9 cellular contexts compared by ENCODE assay signal in the genomic region with DNA sequence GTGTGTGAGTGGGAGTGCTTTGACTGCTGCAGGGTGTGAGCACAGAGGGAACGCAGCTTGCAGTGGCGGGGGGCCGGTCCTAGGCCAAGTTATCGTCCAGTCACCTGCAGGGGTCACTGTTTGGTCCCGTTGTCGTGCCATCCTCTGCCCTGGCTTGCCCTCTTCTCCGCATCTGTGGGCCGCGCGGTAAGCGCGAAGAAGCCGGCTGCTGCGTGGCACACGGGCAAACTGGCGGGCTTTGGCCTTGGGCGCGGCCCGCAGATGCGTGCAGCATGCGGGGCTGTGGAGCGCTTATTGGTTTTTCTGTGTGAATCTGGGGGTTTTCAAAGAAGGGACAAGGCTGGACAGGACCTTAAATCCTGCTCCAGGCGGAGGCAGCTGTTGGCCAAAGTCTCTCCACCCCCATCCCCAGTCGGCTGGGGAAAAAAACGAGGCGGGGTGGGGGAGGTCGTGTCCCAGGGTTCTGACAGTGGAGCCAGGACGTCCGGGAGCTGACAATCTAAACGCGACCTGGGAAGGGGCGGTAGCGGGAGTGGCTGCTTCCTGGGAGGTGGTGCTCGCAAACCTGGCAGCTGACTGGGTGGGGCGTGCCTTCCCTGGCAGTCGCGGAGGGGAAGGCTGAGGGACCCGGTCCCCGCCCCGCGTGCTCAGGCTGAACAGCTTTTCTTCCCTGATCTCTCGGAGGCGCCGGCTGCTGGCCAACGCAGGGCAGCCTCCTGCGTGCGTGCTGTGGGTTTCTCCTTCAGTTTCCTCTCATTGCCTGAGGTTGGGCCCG. TPM values are rescaled to one million over a fixed set of nuclear protein-coding genes. Genes with fewer than 3 reads are reported as not detected.
DNase-seq lines count a peak whose midpoint lies in the region; ATAC-seq, FAIRE-seq and TF ChIP-seq lines count a peak whose summit lies in the region.
"Had no signal": no experiment of that assay in that cellular context is flagged by ENCODE, and none has a peak within 500 bp of the region (broad histone marks: within the 10 kb centered on the region; RNA-seq: fewer than 3 reads in every experiment).

No MANE protein-coding gene starts in this region.

- peak; percentile 56 to 89 (median 86) for TF ChIP-seq CTCF in H1 (IDR thresholded peaks at IDR 0.05; ENCODE audit: control extremely low read depth in 1 of 3, insufficient read depth in 1 of 3, low read depth in 1 of 3, low read length in 3 of 3)

- no peaks in the 10 kb centered on the region for H3K79me1 ChIP-seq in H1 (ENCODE audit: low read depth, low read length)

- H2BK15ac ChIP-seq in H1 (ENCODE audit: low read length): no peak overlapping the region

- H2AK5ac ChIP-seq in H1 (ENCODE audit: low read depth, low read length): no peak overlapping the region

- H3K9me3 ChIP-seq in H1 (ENCODE audit: insufficient read depth in 2 of 2, low read depth in 1 of 2, low read length in 1 of 2): peaks cover 3 to 4% of the 10 kb centered on the region in 2 experiments; a peak in 2 of 4 replicates

- POLR2A ChIA-PET in H1 (lab: Charles Lee; ENCODE audit: partially characterized antibody): interaction anchor here (0.5 to 1.6 kb wide), 4 partner anchors 11 to 381 kb away, joined by 3 to 12 read pairs (median 4); no protein-coding TSS in a partner anchor

- peak overlapping the region; percentile 61 to 91 for H3K4me2 ChIP-seq in H1 (ENCODE audit: insufficient read depth in 1 of 2, low read depth in 2 of 2, low read length in 2 of 2)

- H3K79me2 ChIP-seq in H1 (ENCODE audit: control insufficient read depth in 1 of 2, insufficient read depth in 2 of 2, low read length in 2 of 2): no peaks in the 10 kb centered on the region

- TF ChIP-seq EP300 in H1 (IDR thresholded peaks at IDR 0.05; ENCODE audit: borderline replicate concordance in 1 of 2, low read depth in 2 of 2, low read length in 2 of 2): no peak

- no peak overlapping the region for H3K14ac ChIP-seq in H1 (ENCODE audit: insufficient read length)

- H3K4me1 Mint-ChIP-seq in stimulated activated memory B cell treated with anti-CD40 and anti-IgM and Interleukin-4, amounts not matched to agents 10 μg/mL and 1 μg/mL and 100 μg/mL, for 72 hours: no peaks in the 10 kb centered on the region

- no peak for TF ChIP-seq POLR2A in H1 (IDR thresholded peaks at IDR 0.05; ENCODE audit: control extremely low read depth in 1 of 2, low read depth in 2 of 2, low read length in 2 of 2)

- peaks cover 47% of the 10 kb centered on the region for H3K27me3 Mint-ChIP-seq in stimulated activated memory B cell treated with anti-CD40 and anti-IgM and Interleukin-4, amounts not matched to agents 10 μg/mL and 1 μg/mL and 100 μg/mL, for 72 hours

- no peak overlapping the region for H3K56ac ChIP-seq in H1 (replicated peaks; ENCODE audit: insufficient read length, low read depth, low read length)

- ATAC-seq in HG02610 (IDR thresholded peaks at IDR 0.05; ENCODE audit: unreplicated experiment) (no peak), HG03442 (IDR thresholded peaks at IDR 0.05; ENCODE audit: unreplicated experiment) (no peak), GM19397 (IDR thresholded peaks at IDR 0.05; ENCODE audit: unreplicated experiment) (no peak)
- no peak for ATAC-seq in stimulated activated memory B cell treated with anti-CD40 and anti-IgM and Interleukin-4, amounts not matched to agents 10 μg/mL and 1 μg/mL and 100 μg/mL, for 72 hours

- H3K27ac Mint-ChIP-seq in stimulated activated memory B cell treated with anti-CD40 and anti-IgM and Interleukin-4, amounts not matched to agents 10 μg/mL and 1 μg/mL and 100 μg/mL, for 72 hours: no peak overlapping the region

- H3K4me3 ChIP-seq in H1 (ENCODE audit: extremely low read depth in 1 of 4, insufficient read depth in 2 of 4, low read depth in 3 of 4, low read length in 4 of 4): peak overlapping the region; percentile 22 to 65 (median 39)

- H3K4ac ChIP-seq in H1 (replicated peaks; ENCODE audit: insufficient read length, low read depth, low read length): no peak overlapping the region

- H3K4me3 Mint-ChIP-seq in stimulated activated memory B cell treated with anti-CD40 and anti-IgM and Interleukin-4, amounts not matched to agents 10 μg/mL and 1 μg/mL and 100 μg/mL, for 72 hours: no peak overlapping the region

- DNase-seq in stimulated activated CD4-positive, alpha-beta T cell treated with anti-CD3 and anti-CD28 coated beads, Interleukin-15, amount 100 ng/mL, for 24 hours: peak; percentile 5
- no peak for DNase-seq in stimulated activated CD4-positive, alpha-beta T cell treated with anti-CD3 and anti-CD28 coated beads, Interleukin-4, amount 100 ng/mL, for 4 hours
- DNase-seq in H1 (ENCODE audit: low read depth in 1 of 2, low spot score in 2 of 2) (peak; percentile 25 to 85), lung microvascular endothelial cell (ENCODE audit: low read depth in 2 of 2) (peak; percentile 47 to 65)

- peak; percentile 34 to 45; a peak in 3 of 4 replicates for TF ChIP-seq RAD21 in H1 (IDR thresholded peaks at IDR 0.05 in 1 of 2, conservative IDR thresholded peaks at IDR 0.05 in 1 of 2; ENCODE audit: low read depth in 2 of 2, low read length in 2 of 2)

- H4K20me1 ChIP-seq in H1 (replicated peaks in 1 of 2; ENCODE audit: control insufficient read depth in 1 of 2, insufficient read depth in 2 of 2, low read length in 2 of 2): no peaks in the 10 kb centered on the region

- H4K5ac ChIP-seq in H1 (ENCODE audit: insufficient read length, low read depth, low read length): no peak overlapping the region

- FAIRE-seq in H1 (lab: Jason Lieb, UNC): no peak
- FAIRE-seq: G401.6 had no signal

- peaks cover 0 to 5% (median 0%) of the 10 kb centered on the region in 4 experiments; a peak in 1 of 7 replicates for H3K27me3 ChIP-seq in H1 (replicated peaks in 1 of 4; ENCODE audit: control insufficient read depth in 3 of 4, extremely low read depth in 1 of 4, insufficient read depth in 3 of 4, low read length in 3 of 4)

- H4K8ac ChIP-seq in H1 (ENCODE audit: extremely low read depth, insufficient read depth, low read length): no peak overlapping the region; the same call in 1 of the 2 replicates

- no peaks in the 10 kb centered on the region for H3K36me3 ChIP-seq in H1 (ENCODE audit: control insufficient read depth in 2 of 4, insufficient read depth in 4 of 4, low read length in 3 of 4)

- H3K23ac ChIP-seq in H1 (ENCODE audit: insufficient read length): no peak overlapping the region

- no peak overlapping the region for H2BK12ac ChIP-seq in H1 (ENCODE audit: low read depth, low read length)

- no peak overlapping the region for H3K9ac ChIP-seq in H1 (replicated peaks in 1 of 4; ENCODE audit: extremely low read depth in 1 of 4, low read depth in 3 of 4, low read length in 3 of 4)

- no peaks in the 10 kb centered on the region for H3K36me3 Mint-ChIP-seq in stimulated activated memory B cell treated with anti-CD40 and anti-IgM and Interleukin-4, amounts not matched to agents 10 μg/mL and 1 μg/mL and 100 μg/mL, for 72 hours

- H2AFZ ChIP-seq in H1 (ENCODE audit: low read length): peak overlapping the region; percentile 91

- H3K4me1 ChIP-seq in H1 (replicated peaks in 1 of 4; ENCODE audit: control insufficient read depth in 3 of 4, insufficient read depth in 4 of 4, low read length in 3 of 4): no peaks in the 10 kb centered on the region; a peak in 1 of 7 replicates

- CTCF ChIA-PET in H1 (lab: Charles Lee; ENCODE audit: partially characterized antibody): interaction anchor here (0.6 to 6.1 kb wide), 22 partner anchors 9 to 294 kb away, joined by 3 to 48 read pairs (median 3); no protein-coding TSS in a partner anchor

- no peak overlapping the region for H2BK20ac ChIP-seq in H1 (ENCODE audit: low read length)

- no peak overlapping the region for H3K27ac ChIP-seq in H1 (ENCODE audit: low read depth, low read length)

- H2BK5ac ChIP-seq in H1 (ENCODE audit: low read depth, low read length): no peak overlapping the region

- H2BK120ac ChIP-seq in H1 (replicated peaks; ENCODE audit: low read depth, low read length): no peak overlapping the region

- H4K91ac ChIP-seq in H1 (replicated peaks; ENCODE audit: insufficient read length, low read length): no peak overlapping the region

- WGBS in H1 (ENCODE audit: extremely low coverage in 1 of 2, insufficient coverage in 1 of 2, insufficient read length in 1 of 2, insufficient replicate concordance in 2 of 2, low coverage in 1 of 2, low lambda C conversion rate in 2 of 2, missing lambda C conversion rate in 1 of 2), 2 experiments: 10% methylated on average over 40 of the region's 48 CpGs; no CpG with 5 or more reads in 1 of the 2 experiments

- peaks cover 8% of the 10 kb centered on the region for H3K9me3 Mint-ChIP-seq in stimulated activated memory B cell treated with anti-CD40 and anti-IgM and Interleukin-4, amounts not matched to agents 10 μg/mL and 1 μg/mL and 100 μg/mL, for 72 hours

- 0 out of 2 replicates have a peak overlapping the region, but pooled peaks have one; percentile 38 for H3K18ac ChIP-seq in H1 (ENCODE audit: extremely low read depth, low read length)

- no peaks in the 10 kb centered on the region; the same call in 1 of the 2 replicates for H3K23me2 ChIP-seq in H1 (ENCODE audit: low read depth, low read length)

TF ChIP-seq in H1, 55 proteins besides CTCF, POLR2A, EP300 and RAD21 (continues in another document):
- TF ChIP-seq BRCA1 (IDR thresholded peaks at IDR 0.05; ENCODE audit: low read depth, low read length) (no peak), TBP (IDR thresholded peaks at IDR 0.05; ENCODE audit: low read depth, low read length) (peak; percentile 12; the same call in 1 of the 2 replicates), KDM4A (IDR thresholded peaks at IDR 0.05; ENCODE audit: low read depth, low read length, severe bottlenecking) (peak; percentile 89), BACH1 (IDR thresholded peaks at IDR 0.05; ENCODE audit: low read length) (no peak; the same call in 1 of the 2 replicates), POLR2AphosphoS5 (IDR thresholded peaks at IDR 0.05; ENCODE audit: low read depth, low read length) (no peak), ASH2L (IDR thresholded peaks at IDR 0.05; ENCODE audit: low read length) (peak; percentile 63), CREB1 (IDR thresholded peaks at IDR 0.05) (0 out of 2 replicates have a peak, but pooled peaks have one; percentile 7), NRF1 (IDR thresholded peaks at IDR 0.05; ENCODE audit: low read depth, low read length) (no peak), TCF12 (IDR thresholded peaks at IDR 0.05; ENCODE audit: low read depth, low read length) (no peak), SRF (IDR thresholded peaks at IDR 0.05; ENCODE audit: low read depth, low read length) (no peak), SP2 (IDR thresholded peaks at IDR 0.05; ENCODE audit: low read length) (no peak)

RNA-seq across cellular contexts. Expression of a gene that starts 39.7 kb away (rescaled TPM):
- 10.9 and 18.3 TPM in 2 replicates for total RNA-seq in H1 (2021; fragmentation: NEBNext Ultra II Directional; extraction: Animal tissue kit (Norgen Biotek cat#: 25700))
- 9.1 and 12.0 TPM in 2 replicates for polyA plus RNA-seq in H1 (2011; rRNA removed)
- 13.6 TPM for polyA plus RNA-seq in H1 (2011; cell fraction: cytosol; rRNA removed)
- 15.2 TPM for polyA plus RNA-seq in H1 (2011; cell fraction: nucleus; rRNA removed)
- polyA plus RNA-seq in H1 (2012, experiment 1 of 2): 8.2 to 15.0 TPM (median 9.6 TPM) in 4 replicates
- 1.9 TPM for polyA plus RNA-seq in H1 (2012, experiment 2 of 2)
- polyA plus RNA-seq in H1 (2013, experiment 1 of 2): 13.2 TPM
- 10.8 TPM for polyA plus RNA-seq in H1 (2013, experiment 2 of 2)
- 37.7 and 49.4 TPM in 2 replicates for polyA minus RNA-seq in H1 (2011; rRNA and poly(A)+ RNA removed)
- polyA minus RNA-seq in H1 (2011; cell fraction: cytosol; rRNA and poly(A)+ RNA removed): 7.2 TPM
- 71.9 TPM for polyA minus RNA-seq in H1 (2011; cell fraction: nucleus; rRNA and poly(A)+ RNA removed)
- total RNA-seq in lung microvascular endothelial cell: 9.5 and 20.9 TPM in 2 replicates

Comparison
In these comparisons a context has a peak if more than half of its experiments do, and no peak if none do; other contexts are left out.
1. DNase-seq: peak in stimulated activated CD4-positive, alpha-beta T cell treated with anti-CD3 and anti-CD28 coated beads, Interleukin-15, amount 100 ng/mL, for 24 hours (single experiment), H1 (2 of 2) and lung microvascular endothelial cell (2 of 2); none in stimulated activated CD4-positive, alpha-beta T cell treated with anti-CD3 and anti-CD28 coated beads, Interleukin-4, amount 100 ng/mL, for 4 hours (0 of 2).